In the genomic region with DNA sequence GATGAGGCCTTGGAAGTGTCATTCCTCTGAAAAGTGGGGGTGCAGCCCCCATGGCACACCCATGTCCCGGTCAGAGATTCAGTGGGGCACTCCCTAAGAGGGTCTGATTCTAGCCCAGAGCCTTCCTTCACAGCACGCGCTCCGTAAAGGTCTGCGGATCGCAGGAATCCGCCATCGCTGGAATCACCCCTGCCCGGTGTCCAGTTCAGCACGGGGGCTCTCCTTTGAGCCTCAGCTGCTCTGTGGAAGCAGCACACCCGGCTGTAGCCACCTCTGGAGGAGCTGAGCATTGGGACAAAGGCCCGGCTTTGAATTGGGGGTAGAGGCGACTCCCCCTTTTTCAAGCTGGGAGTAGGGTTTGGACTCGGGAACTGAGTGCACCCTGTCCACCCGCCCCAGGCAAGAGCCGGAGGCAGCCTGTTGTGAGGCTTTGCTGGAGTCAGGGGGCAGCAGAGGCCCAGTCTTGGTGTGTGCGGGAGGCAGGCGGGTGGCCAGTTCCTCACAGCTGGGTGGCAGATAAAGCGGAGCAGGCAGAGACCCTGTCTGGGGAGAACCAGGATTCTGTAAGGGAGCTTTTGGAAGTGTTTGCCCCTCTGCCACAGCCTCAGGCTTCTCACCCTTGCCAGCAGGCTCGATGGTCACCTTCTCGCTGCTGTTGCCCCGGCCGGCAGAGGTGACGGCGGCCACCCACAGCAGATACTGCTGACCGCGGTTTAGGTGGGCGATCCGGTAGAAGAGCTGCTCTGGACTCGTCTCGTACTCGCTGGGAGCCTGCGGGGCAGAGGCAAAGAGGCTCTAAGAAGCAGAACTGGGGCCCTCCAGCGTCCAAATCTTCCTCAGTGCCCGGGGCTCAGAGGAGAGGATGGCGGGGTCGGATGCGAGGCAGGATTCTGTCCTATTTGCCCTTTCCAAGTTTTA, we compare ENCODE assay signal across 8 cellular contexts.
DNase-seq lines count a peak whose midpoint lies in the region; ATAC-seq and TF ChIP-seq lines count a peak whose summit lies in the region.

No MANE protein-coding gene starts in this region.

- intact Hi-C loops in lower leg skin (cut with DNase I; ENCODE audit: low total_unique reads): no loop called here

- H3K4me3 Mint-ChIP-seq in activated CD8-positive, alpha-beta memory T cell treated with anti-CD3 and anti-CD28 coated beads, Interleukin-2, amount 10 ng/mL, durations not matched to agents 7 days and 5 days: no peak overlapping the region

- H3K27ac ChIP-seq in tibial nerve: no peak overlapping the region

- H3K36me3 Mint-ChIP-seq in activated CD8-positive, alpha-beta memory T cell treated with anti-CD3 and anti-CD28 coated beads, Interleukin-2, amount 10 ng/mL, durations not matched to agents 7 days and 5 days: no peaks in the 10 kb centered on the region

- H3K4me3 ChIP-seq in kidney epithelial cell (ENCODE audit: low read depth, low read length): no peak overlapping the region
- H3K4me3 ChIP-seq in tibial nerve: peak overlapping the region in 1 of 4 donors; percentile 3
- no peak overlapping the region for H3K4me3 ChIP-seq in lower leg skin (ENCODE audit: low read depth, poor library complexity, severe bottlenecking)

- TF ChIP-seq POLR2A in tibial nerve (IDR thresholded peaks at IDR 0.05) (no peak), lower leg skin (IDR thresholded peaks at IDR 0.05) (no peak)

- H3K27me3 Mint-ChIP-seq in activated CD8-positive, alpha-beta memory T cell treated with anti-CD3 and anti-CD28 coated beads, Interleukin-2, amount 10 ng/mL, durations not matched to agents 7 days and 5 days: peaks cover 16% of the 10 kb centered on the region

- H3K27me3 ChIP-seq in kidney epithelial cell (ENCODE audit: control insufficient read depth, insufficient read depth, low read length): peaks cover 27% of the 10 kb centered on the region
- peaks cover 0 to 30% of the 10 kb centered on the region in 2 donors for H3K27me3 ChIP-seq in tibial nerve

- 27 to 69% methylated on average over 13 to 35 of the region's 38 CpGs for WGBS in tibial nerve, 2 donors
- 48 to 53% methylated on average over 36 to 38 of the region's 38 CpGs for WGBS in lower leg skin, 2 donors

- H3K4me1 Mint-ChIP-seq in activated CD8-positive, alpha-beta memory T cell treated with anti-CD3 and anti-CD28 coated beads, Interleukin-2, amount 10 ng/mL, durations not matched to agents 7 days and 5 days: no peaks in the 10 kb centered on the region

- TF ChIP-seq CTCF in kidney epithelial cell (IDR thresholded peaks at IDR 0.05; ENCODE audit: insufficient read depth, low read length, poor library complexity, severe bottlenecking) (peak; percentile 92), tibial nerve (IDR thresholded peaks at IDR 0.05) (peak; percentile 28 to 75 (median 57)), lower leg skin (IDR thresholded peaks at IDR 0.05) (no peak)

- CTCF ChIA-PET in activated CD8-positive, alpha-beta memory T cell treated with anti-CD3 and anti-CD28 coated beads, Interleukin-2, amount 10 ng/mL, durations not matched to agents 7 days and 5 days (lab: Charles Lee): interaction anchor here (0.7 to 1.5 kb wide), 5 partner anchors 18 to 374 kb away, joined by 3 to 5 read pairs (median 4); no protein-coding TSS in a partner anchor

- H3K27ac Mint-ChIP-seq in activated CD8-positive, alpha-beta memory T cell treated with anti-CD3 and anti-CD28 coated beads, Interleukin-2, amount 10 ng/mL, durations not matched to agents 7 days and 5 days: no peak overlapping the region

- no peaks in the 10 kb centered on the region for H3K9me3 Mint-ChIP-seq in activated CD8-positive, alpha-beta memory T cell treated with anti-CD3 and anti-CD28 coated beads, Interleukin-2, amount 10 ng/mL, durations not matched to agents 7 days and 5 days (ENCODE audit: low read depth)

- peak; percentile 50 for ATAC-seq in activated CD8-positive, alpha-beta memory T cell treated with anti-CD3 and anti-CD28 coated beads, Interleukin-2, amount 10 ng/mL, durations not matched to agents 7 days and 5 days

- no peaks in the 10 kb centered on the region for H3K9me3 ChIP-seq in tibial nerve

- peaks cover 0 to 9% (median 0%) of the 10 kb centered on the region in 4 donors for H3K4me1 ChIP-seq in tibial nerve

- no peak for TF ChIP-seq EP300 in tibial nerve (IDR thresholded peaks at IDR 0.05)

- H3K36me3 ChIP-seq in kidney epithelial cell (ENCODE audit: control insufficient read depth, insufficient read depth, low read length) (no peaks in the 10 kb centered on the region), tibial nerve (no peaks in the 10 kb centered on the region)

- DNase-seq in activated CD8-positive, alpha-beta memory T cell treated with anti-CD3 and anti-CD28 coated beads, Interleukin-2, amount 10 ng/mL, durations not matched to agents 7 days and 5 days: no peak
- no peak for DNase-seq in activated CD8-positive, alpha-beta memory T cell treated with anti-CD3 and anti-CD28 coated beads, Interleukin-2, amount 50 U/mL, for 4 hours
- peak; percentile 3 for DNase-seq in NCI-H146 treated with DMSO at 0.1 percent for 48 hours (lab: John Stamatoyannopoulos, UW; ENCODE audit: unreplicated experiment)
- peak; percentile 75 for DNase-seq in astrocyte of the hippocampus (ENCODE audit: low read depth, low spot score)
- DNase-seq in kidney epithelial cell (ENCODE audit: low read depth): no peak
- peak in 1 of 2 donors; percentile 32 for DNase-seq in tibial nerve (ENCODE audit: low spot score in 2 of 2)
- no peak for DNase-seq in lower leg skin (ENCODE audit: low spot score in 2 of 2)
- no peak for DNase-seq in NCI-H1048 (lab: John Stamatoyannopoulos, UW)

Comparison
In these comparisons a context has a peak if more than half of its experiments do, and no peak if none do; other contexts are left out.
1. DNase-seq: peak in NCI-H146 treated with DMSO at 0.1 percent for 48 hours (single experiment) and astrocyte of the hippocampus (single experiment); none in activated CD8-positive, alpha-beta memory T cell treated with anti-CD3 and anti-CD28 coated beads, Interleukin-2, amount 10 ng/mL, durations not matched to agents 7 days and 5 days (single experiment), activated CD8-positive, alpha-beta memory T cell treated with anti-CD3 and anti-CD28 coated beads, Interleukin-2, amount 50 U/mL, for 4 hours (single experiment), kidney epithelial cell (single experiment), lower leg skin (0 of 2) and NCI-H1048 (single experiment).
2. CTCF ChIP-seq: peak in kidney epithelial cell (single experiment) and tibial nerve (5 of 5); none in lower leg skin (0 of 3).